In genomic region chr3:101938262-101938847, GRCh38 we compare ENCODE assay signal across 1 cellular context.
TF ChIP-seq lines count a peak whose summit lies in the region.

No MANE protein-coding gene starts in this region.

TF ChIP-seq in K562, 482 proteins besides CTCF, POLR2A, EP300 and RAD21 (continued from another document and continues in another):
- TF ChIP-seq, protein P1, sequence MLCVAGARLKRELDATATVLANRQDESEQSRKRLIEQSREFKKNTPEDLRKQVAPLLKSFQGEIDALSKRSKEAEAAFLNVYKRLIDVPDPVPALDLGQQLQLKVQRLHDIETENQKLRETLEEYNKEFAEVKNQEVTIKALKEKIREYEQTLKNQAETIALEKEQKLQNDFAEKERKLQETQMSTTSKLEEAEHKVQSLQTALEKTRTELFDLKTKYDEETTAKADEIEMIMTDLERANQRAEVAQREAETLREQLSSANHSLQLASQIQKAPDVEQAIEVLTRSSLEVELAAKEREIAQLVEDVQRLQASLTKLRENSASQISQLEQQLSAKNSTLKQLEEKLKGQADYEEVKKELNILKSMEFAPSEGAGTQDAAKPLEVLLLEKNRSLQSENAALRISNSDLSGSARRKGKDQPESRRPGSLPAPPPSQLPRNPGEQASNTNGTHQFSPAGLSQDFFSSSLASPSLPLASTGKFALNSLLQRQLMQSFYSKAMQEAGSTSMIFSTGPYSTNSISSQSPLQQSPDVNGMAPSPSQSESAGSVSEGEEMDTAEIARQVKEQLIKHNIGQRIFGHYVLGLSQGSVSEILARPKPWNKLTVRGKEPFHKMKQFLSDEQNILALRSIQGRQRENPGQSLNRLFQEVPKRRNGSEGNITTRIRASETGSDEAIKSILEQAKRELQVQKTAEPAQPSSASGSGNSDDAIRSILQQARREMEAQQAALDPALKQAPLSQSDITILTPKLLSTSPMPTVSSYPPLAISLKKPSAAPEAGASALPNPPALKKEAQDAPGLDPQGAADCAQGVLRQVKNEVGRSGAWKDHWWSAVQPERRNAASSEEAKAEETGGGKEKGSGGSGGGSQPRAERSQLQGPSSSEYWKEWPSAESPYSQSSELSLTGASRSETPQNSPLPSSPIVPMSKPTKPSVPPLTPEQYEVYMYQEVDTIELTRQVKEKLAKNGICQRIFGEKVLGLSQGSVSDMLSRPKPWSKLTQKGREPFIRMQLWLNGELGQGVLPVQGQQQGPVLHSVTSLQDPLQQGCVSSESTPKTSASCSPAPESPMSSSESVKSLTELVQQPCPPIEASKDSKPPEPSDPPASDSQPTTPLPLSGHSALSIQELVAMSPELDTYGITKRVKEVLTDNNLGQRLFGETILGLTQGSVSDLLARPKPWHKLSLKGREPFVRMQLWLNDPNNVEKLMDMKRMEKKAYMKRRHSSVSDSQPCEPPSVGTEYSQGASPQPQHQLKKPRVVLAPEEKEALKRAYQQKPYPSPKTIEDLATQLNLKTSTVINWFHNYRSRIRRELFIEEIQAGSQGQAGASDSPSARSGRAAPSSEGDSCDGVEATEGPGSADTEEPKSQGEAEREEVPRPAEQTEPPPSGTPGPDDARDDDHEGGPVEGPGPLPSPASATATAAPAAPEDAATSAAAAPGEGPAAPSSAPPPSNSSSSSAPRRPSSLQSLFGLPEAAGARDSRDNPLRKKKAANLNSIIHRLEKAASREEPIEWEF (CRISPR knock-in tag; IDR thresholded peaks at IDR 0.05): no peak
- TF ChIP-seq CEBPZ (IDR thresholded peaks at IDR 0.05; ENCODE audit: borderline replicate concordance, low read depth, low read length) (no peak), GTF2E2 (tag; IDR thresholded peaks at IDR 0.05) (no peak), EWSR1 (IDR thresholded peaks at IDR 0.05; ENCODE audit: borderline replicate concordance, low read depth, partially characterized antibody) (no peak), POLR3G (IDR thresholded peaks at IDR 0.05; ENCODE audit: extremely low read depth, insufficient read length, insufficient replicate concordance) (no peak), HDAC2 (IDR thresholded peaks at IDR 0.05) (peak; percentile 51; the same call in 1 of the 2 replicates), ZNF589 (CRISPR knock-in tag; IDR thresholded peaks at IDR 0.05; ENCODE audit: low read depth) (peak; percentile 44; the same call in 1 of the 2 replicates), JUNB (CRISPR knock-in tag; conservative IDR thresholded peaks at IDR 0.05) (no peak), ATF4 (CRISPR knock-in tag; IDR thresholded peaks at IDR 0.05) (no peak), ZNF583 (CRISPR knock-in tag; IDR thresholded peaks at IDR 0.05) (no peak), ZNF146 (CRISPR knock-in tag; IDR thresholded peaks at IDR 0.05; ENCODE audit: unreplicated experiment) (no peak), ZNF561 (CRISPR knock-in tag; conservative IDR thresholded peaks at IDR 0.05) (no peak), IRF9 (tag; IDR thresholded peaks at IDR 0.05) (no peak), ZBTB2 (IDR thresholded peaks at IDR 0.05) (no peak), ASH1L (IDR thresholded peaks at IDR 0.05; ENCODE audit: borderline replicate concordance, low read depth, partially characterized antibody) (no peak), PML (IDR thresholded peaks at IDR 0.05; ENCODE audit: low read length) (no peak), ZNF436 (CRISPR knock-in tag; IDR thresholded peaks at IDR 0.05) (no peak), NBN (IDR thresholded peaks at IDR 0.05; ENCODE audit: low read depth) (no peak), POU5F1 (IDR thresholded peaks at IDR 0.05; ENCODE audit: borderline replicate concordance, low read depth, low read length, partially characterized antibody) (no peak), ZNF23 (CRISPR knock-in tag; IDR thresholded peaks at IDR 0.05) (no peak), HEY1 (CRISPR knock-in tag; IDR thresholded peaks at IDR 0.05; ENCODE audit: borderline replicate concordance) (no peak), NFIX (CRISPR knock-in tag; IDR thresholded peaks at IDR 0.05; ENCODE audit: low read depth) (no peak), ESRRA (IDR thresholded peaks at IDR 0.05; ENCODE audit: borderline replicate concordance, low read depth) (peak; percentile 46; the same call in 1 of the 2 replicates), SMARCC2 (IDR thresholded peaks at IDR 0.05; ENCODE audit: low read depth) (no peak), ZKSCAN8 (CRISPR knock-in tag; IDR thresholded peaks at IDR 0.05) (no peak), MAZ (CRISPR knock-in tag; conservative IDR thresholded peaks at IDR 0.05 in 1 of 2, IDR thresholded peaks at IDR 0.05 in 1 of 2) (no peak), ZNF408 (CRISPR knock-in tag; IDR thresholded peaks at IDR 0.05; ENCODE audit: low read depth) (no peak), ZNF445 (CRISPR knock-in tag; IDR thresholded peaks at IDR 0.05; ENCODE audit: low read depth) (no peak), BRD4 (IDR thresholded peaks at IDR 0.05) (no peak), ERF (CRISPR knock-in tag; IDR thresholded peaks at IDR 0.05) (no peak), PPARD (CRISPR knock-in tag; IDR thresholded peaks at IDR 0.05) (no peak), NFYB (IDR thresholded peaks at IDR 0.05; ENCODE audit: extremely low read depth, insufficient read length) (no peak), ZNF263 (CRISPR knock-in tag; IDR thresholded peaks at IDR 0.05; ENCODE audit: borderline replicate concordance) (no peak), SNIP1 (IDR thresholded peaks at IDR 0.05; ENCODE audit: low read depth) (no peak), SOX6 (IDR thresholded peaks at IDR 0.05) (peak; percentile 40; the same call in 1 of the 2 replicates), ATF6 (CRISPR knock-in tag; IDR thresholded peaks at IDR 0.05) (no peak), ZBTB11 (CRISPR knock-in tag; IDR thresholded peaks at IDR 0.05) (no peak), BHLHE40 (IDR thresholded peaks at IDR 0.05; ENCODE audit: low read length) (no peak), KAT8 (IDR thresholded peaks at IDR 0.05; ENCODE audit: low read depth) (no peak), HDAC1 (IDR thresholded peaks at IDR 0.05) (no peak), CBFA2T2 (conservative IDR thresholded peaks at IDR 0.05) (no peak)
- TF ChIP-seq, protein P2, sequence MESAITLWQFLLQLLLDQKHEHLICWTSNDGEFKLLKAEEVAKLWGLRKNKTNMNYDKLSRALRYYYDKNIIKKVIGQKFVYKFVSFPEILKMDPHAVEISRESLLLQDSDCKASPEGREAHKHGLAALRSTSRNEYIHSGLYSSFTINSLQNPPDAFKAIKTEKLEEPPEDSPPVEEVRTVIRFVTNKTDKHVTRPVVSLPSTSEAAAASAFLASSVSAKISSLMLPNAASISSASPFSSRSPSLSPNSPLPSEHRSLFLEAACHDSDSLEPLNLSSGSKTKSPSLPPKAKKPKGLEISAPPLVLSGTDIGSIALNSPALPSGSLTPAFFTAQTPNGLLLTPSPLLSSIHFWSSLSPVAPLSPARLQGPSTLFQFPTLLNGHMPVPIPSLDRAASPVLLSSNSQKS (CRISPR knock-in tag; IDR thresholded peaks at IDR 0.05): no peak
- TF ChIP-seq, protein P3, sequence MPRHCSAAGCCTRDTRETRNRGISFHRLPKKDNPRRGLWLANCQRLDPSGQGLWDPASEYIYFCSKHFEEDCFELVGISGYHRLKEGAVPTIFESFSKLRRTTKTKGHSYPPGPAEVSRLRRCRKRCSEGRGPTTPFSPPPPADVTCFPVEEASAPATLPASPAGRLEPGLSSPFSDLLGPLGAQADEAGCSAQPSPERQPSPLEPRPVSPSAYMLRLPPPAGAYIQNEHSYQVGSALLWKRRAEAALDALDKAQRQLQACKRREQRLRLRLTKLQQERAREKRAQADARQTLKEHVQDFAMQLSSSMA (CRISPR knock-in tag; IDR thresholded peaks at IDR 0.05): no peak
- TF ChIP-seq, protein P4, sequence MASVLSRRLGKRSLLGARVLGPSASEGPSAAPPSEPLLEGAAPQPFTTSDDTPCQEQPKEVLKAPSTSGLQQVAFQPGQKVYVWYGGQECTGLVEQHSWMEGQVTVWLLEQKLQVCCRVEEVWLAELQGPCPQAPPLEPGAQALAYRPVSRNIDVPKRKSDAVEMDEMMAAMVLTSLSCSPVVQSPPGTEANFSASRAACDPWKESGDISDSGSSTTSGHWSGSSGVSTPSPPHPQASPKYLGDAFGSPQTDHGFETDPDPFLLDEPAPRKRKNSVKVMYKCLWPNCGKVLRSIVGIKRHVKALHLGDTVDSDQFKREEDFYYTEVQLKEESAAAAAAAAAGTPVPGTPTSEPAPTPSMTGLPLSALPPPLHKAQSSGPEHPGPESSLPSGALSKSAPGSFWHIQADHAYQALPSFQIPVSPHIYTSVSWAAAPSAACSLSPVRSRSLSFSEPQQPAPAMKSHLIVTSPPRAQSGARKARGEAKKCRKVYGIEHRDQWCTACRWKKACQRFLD (CRISPR knock-in tag; IDR thresholded peaks at IDR 0.05): no peak
